8 cellular contexts compared by ENCODE assay signal in the genomic region with DNA sequence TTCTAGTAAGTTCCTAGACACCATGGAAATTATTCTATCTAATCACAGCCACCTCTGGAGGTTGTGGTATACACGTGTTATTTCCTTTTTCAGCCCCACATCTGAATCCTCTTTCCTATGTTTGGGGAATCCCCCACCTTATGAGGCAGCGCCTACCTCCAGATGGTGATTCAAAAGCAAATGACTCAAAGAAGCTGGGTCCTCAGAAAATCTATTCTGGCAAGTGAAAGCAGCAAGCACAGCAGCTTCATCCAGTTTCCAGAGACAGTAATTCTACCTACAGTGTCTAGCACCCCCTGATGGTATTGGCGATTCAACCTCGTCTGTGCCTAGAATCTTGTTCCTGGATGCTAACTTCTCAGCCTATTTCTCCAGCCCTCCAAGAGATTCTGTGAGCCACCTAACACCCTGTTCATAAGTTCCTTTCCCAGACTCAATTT. TPM values are rescaled to one million over a fixed set of nuclear protein-coding genes. Genes with fewer than 3 reads are reported as not detected.
A peak's percentile ranks its signal among the peaks of the same experiment; 100 is the strongest.
DNase-seq lines count a peak whose midpoint lies in the region; ATAC-seq and TF ChIP-seq lines count a peak whose summit lies in the region.

No MANE protein-coding gene starts in this region.

- H3K27ac Mint-ChIP-seq in CD4-positive, alpha-beta T cell, result peak overlapping the region; percentile 17
- H3K27ac Mint-ChIP-seq in activated naive CD4-positive, alpha-beta T cell treated with anti-CD3 and anti-CD28 coated beads, Interleukin-2, amount 50 U/mL, for 72 hours, result peak overlapping the region; percentile 80 to 84

- no peak for TF ChIP-seq CTCF in CD4-positive, alpha-beta T cell (IDR thresholded peaks at IDR 0.05)
- 0 out of 2 replicates have a peak, but pooled peaks have one; percentile 16 for TF ChIP-seq CTCF in RWPE1 (conservative IDR thresholded peaks at IDR 0.05; ENCODE audit: low read depth)

- no peak overlapping the region for H3K4me3 Mint-ChIP-seq in CD4-positive, alpha-beta T cell

- no peaks in the 10 kb centered on the region for H3K9me3 Mint-ChIP-seq in CD4-positive, alpha-beta T cell
- H3K9me3 Mint-ChIP-seq in activated naive CD4-positive, alpha-beta T cell treated with anti-CD3 and anti-CD28 coated beads, Interleukin-2, amount 50 U/mL, for 72 hours, result no peaks in the 10 kb centered on the region

- peaks cover 11% of the 10 kb centered on the region; the same call in 1 of the 2 replicates for H3K4me1 ChIP-seq in iPS-20b (ENCODE audit: insufficient read depth, low read length)

- H3K36me3 ChIP-seq in iPS-20b (ENCODE audit: insufficient read depth, low read depth, low read length), result no peaks in the 10 kb centered on the region

- H3K9ac ChIP-seq in iPS-20b (ENCODE audit: low read depth, low read length), result peak overlapping the region; percentile 7; the same call in 1 of the 2 replicates

- peak in 9 of 10 experiments; percentile 3 to 34 (median 15) for DNase-seq in CD4-positive, alpha-beta T cell
- peak; percentile 72 for DNase-seq in RWPE1 (ENCODE audit: low spot score)
- peak; percentile 51 to 70 for DNase-seq in activated naive CD4-positive, alpha-beta T cell treated with anti-CD3 and anti-CD28 coated beads, Interleukin-2, amount 50 U/mL, for 72 hours (ENCODE audit: low spot score in 2 of 2)
- peak; percentile 51 to 65 for DNase-seq in stimulated activated CD4-positive, alpha-beta T cell treated with anti-CD3 and anti-CD28 coated beads, Interleukin-2, amount 100 ng/mL, for 24 hours
- no peak for DNase-seq in NCI-H187 treated with DMSO at 0.1 percent for 48 hours (lab: John Stamatoyannopoulos, UW)

- no peak overlapping the region for H3K27ac ChIP-seq in CD4-positive, alpha-beta T cell (ENCODE audit: low read depth, low read length)
- H3K27ac ChIP-seq in RWPE1 (no peak overlapping the region), iPS-20b (ENCODE audit: low read length) (no peak overlapping the region)

- H3K4me3 ChIP-seq in iPS-20b (ENCODE audit: low read length), result no peak overlapping the region

- H3K27me3 ChIP-seq in CD4-positive, alpha-beta T cell (ENCODE audit: control insufficient read depth, insufficient read depth, low read length), result no peaks in the 10 kb centered on the region
- H3K27me3 ChIP-seq in iPS-20b (ENCODE audit: insufficient read depth, low read length), result no peaks in the 10 kb centered on the region

- H3K27me3 Mint-ChIP-seq in CD4-positive, alpha-beta T cell, result no peaks in the 10 kb centered on the region

- peak; percentile 94 for ATAC-seq in CD4-positive, alpha-beta T cell (ENCODE audit: poor library complexity)
- peak; percentile 83 for ATAC-seq in GM18909 (IDR thresholded peaks at IDR 0.05; ENCODE audit: poor library complexity, unreplicated experiment)
- ATAC-seq in HG03103 (IDR thresholded peaks at IDR 0.05; ENCODE audit: low read depth, unreplicated experiment), result peak; percentile 86
- peak; percentile 93 to 96 for ATAC-seq in activated naive CD4-positive, alpha-beta T cell treated with anti-CD3 and anti-CD28 coated beads, Interleukin-2, amount 50 U/mL, for 72 hours

- POLR2A ChIA-PET in CD4-positive, alpha-beta T cell (lab: Charles Lee), result interaction anchor here (0.9 to 1.0 kb wide), 2 partner anchors 13 to 44 kb away, joined by 3 to 5 read pairs; no protein-coding TSS in a partner anchor
- POLR2A ChIA-PET in RWPE1 (lab: Yijun Ruan, JAX; ENCODE audit: low non-redundant PET), result no interaction called here

- intact Hi-C loops in CD4-positive, alpha-beta T cell (cut with DNase I, micrococcal nuclease), result loop anchor here (5.0 to 10.0 kb wide), 2 partner anchors 141 to 143 kb away; no protein-coding TSS in a partner anchor

- no peaks in the 10 kb centered on the region for H3K9me3 ChIP-seq in CD4-positive, alpha-beta T cell (ENCODE audit: control insufficient read depth, low read length)
- no peaks in the 10 kb centered on the region for H3K9me3 ChIP-seq in iPS-20b (ENCODE audit: insufficient read depth, low read depth, low read length)

- H3K36me3 Mint-ChIP-seq in CD4-positive, alpha-beta T cell (ENCODE audit: low read depth), result peaks cover 8% of the 10 kb centered on the region
- no peaks in the 10 kb centered on the region for H3K36me3 Mint-ChIP-seq in activated naive CD4-positive, alpha-beta T cell treated with anti-CD3 and anti-CD28 coated beads, Interleukin-2, amount 50 U/mL, for 72 hours

- H3K4me1 Mint-ChIP-seq in CD4-positive, alpha-beta T cell (ENCODE audit: low read depth), result peaks cover 21% of the 10 kb centered on the region

- CTCF ChIA-PET in CD4-positive, alpha-beta T cell (lab: Charles Lee), result interaction anchor here (0.7 to 1.3 kb wide), 11 partner anchors 10 to 397 kb away, joined by 3 to 8 read pairs (median 3); partner anchors contain the start of genes PDCL and STRBP
- CTCF ChIA-PET in RWPE1 (lab: Yijun Ruan, JAX), result interaction anchor here (0.5 to 1.2 kb wide), 6 partner anchors 10 to 354 kb away, joined by 3 to 6 read pairs (median 4); no protein-coding TSS in a partner anchor

RNA-seq across cellular contexts. Expression of gene STRBP, which starts 43.0 kb away (rescaled TPM):
- total RNA-seq in CD4-positive, alpha-beta T cell, result 10 to 100 TPM; 10.9 to 12.0 TPM
- total RNA-seq in activated naive CD4-positive, alpha-beta T cell treated with anti-CD3 and anti-CD28 coated beads, Interleukin-2, amount 50 U/mL, for 72 hours, result 10 to 100 TPM; 31.1 to 34.1 TPM
